In genomic region chr3:43223670-43224364, GRCh38 we compare ENCODE assay signal across 12 cellular contexts.
DNase-seq lines count a peak whose midpoint lies in the region; ATAC-seq and TF ChIP-seq lines count a peak whose summit lies in the region.
"Had no signal": no experiment of that assay in that cellular context is flagged by ENCODE, and none has a peak within 500 bp of the region (broad histone marks: within the 10 kb centered on the region; RNA-seq: fewer than 3 reads in every experiment).

No MANE protein-coding gene starts in this region.

- H3K9me3 ChIP-seq in cardiac muscle cell (ENCODE audit: low read depth) (no peaks in the 10 kb centered on the region), right cardiac atrium (ENCODE audit: control insufficient read depth, low read length) (no peaks in the 10 kb centered on the region), T-helper 17 cell (ENCODE audit: control insufficient read depth, low read length, poor library complexity, severe bottlenecking) (peaks cover 3% of the 10 kb centered on the region), neuronal stem cell (replicated peaks in 1 of 2; ENCODE audit: control insufficient read depth in 2 of 2, insufficient read depth in 1 of 2, low read depth in 1 of 2, low read length in 2 of 2) (peaks cover 5 to 7% of the 10 kb centered on the region in 2 donors)

- no peaks in the 10 kb centered on the region for H3K79me1 ChIP-seq in neuronal stem cell (ENCODE audit: low read depth, low read length)

- intact Hi-C loops in right cardiac atrium (cut with DNase I): no loop called here

- H3K9me3 Mint-ChIP-seq in type B pancreatic cell: peaks cover 27% of the 10 kb centered on the region

- peak in 1 of 2 donors; percentile 40 for DNase-seq in cardiac muscle cell (ENCODE audit: low read depth in 1 of 2, low spot score in 1 of 2)
- DNase-seq in right cardiac atrium: no peak
- no peak for DNase-seq in T-helper 17 cell
- DNase-seq in fibroblast of the aortic adventitia (ENCODE audit: low read depth): peak; percentile 46
- no peak for DNase-seq in type B pancreatic cell (ENCODE audit: extremely low spot score, unreplicated experiment)
- no peak for DNase-seq in neuronal stem cell (ENCODE audit: low spot score)
- no peak for DNase-seq in NCI-H146 treated with DMSO at 0.1 percent for 48 hours (lab: John Stamatoyannopoulos, UW; ENCODE audit: unreplicated experiment)
- DNase-seq: activated naive CD4-positive, alpha-beta T cell treated with anti-CD3 and anti-CD28 coated beads, Interleukin-2, amount 50 U/mL, for 16 hours; NCI-H187 had no signal

- no peak overlapping the region for H3K4me3 ChIP-seq in cardiac muscle cell
- no peak overlapping the region for H3K4me3 ChIP-seq in right cardiac atrium (ENCODE audit: low read length)
- no peak overlapping the region for H3K4me3 ChIP-seq in fibroblast of the aortic adventitia (ENCODE audit: low read depth, low read length)
- no peak overlapping the region for H3K4me3 ChIP-seq in neuronal stem cell (ENCODE audit: low read length in 2 of 2)
- H3K4me3 ChIP-seq: right atrium auricular region had no signal

- H3K4me1 Mint-ChIP-seq in T-helper 17 cell (peaks cover 33% of the 10 kb centered on the region), type B pancreatic cell (ENCODE audit: unreplicated experiment) (peaks cover 11% of the 10 kb centered on the region)

- no peaks in the 10 kb centered on the region for H3K36me3 Mint-ChIP-seq in T-helper 17 cell (ENCODE audit: low read depth)
- no peaks in the 10 kb centered on the region for H3K36me3 Mint-ChIP-seq in type B pancreatic cell

- H3K23ac ChIP-seq in neuronal stem cell (ENCODE audit: low read depth, low read length, poor library complexity): no peak overlapping the region

- no peak overlapping the region for H2BK120ac ChIP-seq in neuronal stem cell (ENCODE audit: low read depth, low read length)

- no peak overlapping the region for H3K4ac ChIP-seq in neuronal stem cell (ENCODE audit: low read length)

- no peak overlapping the region for H2AK5ac ChIP-seq in neuronal stem cell (ENCODE audit: low read depth, low read length)

- no peak for ATAC-seq in right cardiac atrium
- no peak for ATAC-seq in T-helper 17 cell
- ATAC-seq in GM18868 (IDR thresholded peaks at IDR 0.05; ENCODE audit: unreplicated experiment): no peak

- H3K27ac Mint-ChIP-seq in T-helper 17 cell (peak overlapping the region; percentile 59), type B pancreatic cell (no peak overlapping the region)
- H3K27ac Mint-ChIP-seq: stimulated activated naive CD8-positive, alpha-beta T cell treated with anti-CD3 and anti-CD28 coated beads, Interleukin-15, Interleukin-2, amounts not matched to agents 100 ng/mL and 50 ng/mL, for 24 hours had no signal

- no peak overlapping the region for H2BK15ac ChIP-seq in neuronal stem cell (ENCODE audit: low read length)

- no peaks in the 10 kb centered on the region for H3K27me3 ChIP-seq in cardiac muscle cell
- no peaks in the 10 kb centered on the region for H3K27me3 ChIP-seq in right cardiac atrium (ENCODE audit: control insufficient read depth, insufficient read depth)
- no peaks in the 10 kb centered on the region for H3K27me3 ChIP-seq in neuronal stem cell (ENCODE audit: control insufficient read depth in 3 of 3, insufficient read depth in 3 of 3, low read depth in 1 of 3, low read length in 3 of 3)
- H3K27me3 ChIP-seq: right atrium auricular region had no signal

- no peak overlapping the region for H4K91ac ChIP-seq in neuronal stem cell (ENCODE audit: low read depth, low read length, poor library complexity)

- H3K4me3 Mint-ChIP-seq in T-helper 17 cell (no peak overlapping the region), type B pancreatic cell (no peak overlapping the region)

- H3K27me3 Mint-ChIP-seq in T-helper 17 cell (peaks cover 6% of the 10 kb centered on the region), type B pancreatic cell (peaks cover 6% of the 10 kb centered on the region)
- H3K27me3 Mint-ChIP-seq: stimulated activated naive CD8-positive, alpha-beta T cell treated with anti-CD3 and anti-CD28 coated beads, Interleukin-15, Interleukin-2, amounts not matched to agents 100 ng/mL and 50 ng/mL, for 24 hours had no signal

- no peak overlapping the region for H3K14ac ChIP-seq in neuronal stem cell (ENCODE audit: low read length)

- H3K4me1 ChIP-seq in cardiac muscle cell (ENCODE audit: low read depth) (no peaks in the 10 kb centered on the region), right cardiac atrium (ENCODE audit: control insufficient read depth, insufficient read depth, low read length) (no peaks in the 10 kb centered on the region), neuronal stem cell (ENCODE audit: control insufficient read depth in 2 of 2, insufficient read depth in 1 of 2, low read depth in 1 of 2, low read length in 2 of 2) (no peaks in the 10 kb centered on the region)
- H3K4me1 ChIP-seq: right atrium auricular region had no signal

- H3K4me2 ChIP-seq in neuronal stem cell (ENCODE audit: insufficient read depth, low read length, poor library complexity, severe bottlenecking): no peak overlapping the region

- no peak overlapping the region for H4K8ac ChIP-seq in neuronal stem cell (ENCODE audit: low read depth, low read length)

- H3K9ac ChIP-seq in neuronal stem cell (ENCODE audit: low read depth, low read length, poor library complexity): no peak overlapping the region

- H3K18ac ChIP-seq in neuronal stem cell (ENCODE audit: low read length): no peak overlapping the region

- H2AFZ ChIP-seq in neuronal stem cell (ENCODE audit: low read length): no peak overlapping the region

- H2BK12ac ChIP-seq in neuronal stem cell (ENCODE audit: low read length): no peak overlapping the region

- H2BK5ac ChIP-seq in neuronal stem cell (ENCODE audit: low read length): no peak overlapping the region

- WGBS in right cardiac atrium: 70% methylated on average over 3 of the region's 3 CpGs
- no CpG with 5 or more reads among the region's 3 CpGs for WGBS in neuronal stem cell (ENCODE audit: extremely low coverage in 2 of 2, insufficient read length in 2 of 2, insufficient replicate concordance in 1 of 2), 2 donors

- H3K36me3 ChIP-seq in cardiac muscle cell: no peaks in the 10 kb centered on the region
- no peaks in the 10 kb centered on the region for H3K36me3 ChIP-seq in neuronal stem cell (replicated peaks in 1 of 2; ENCODE audit: control insufficient read depth in 2 of 2, insufficient read depth in 2 of 2, low read length in 2 of 2)
- H3K36me3 ChIP-seq: right atrium auricular region had no signal

- TF ChIP-seq CTCF in cardiac muscle cell (IDR thresholded peaks at IDR 0.05; ENCODE audit: low read depth, low read length) (peak; percentile 44), fibroblast of the aortic adventitia (IDR thresholded peaks at IDR 0.05; ENCODE audit: insufficient read depth, low read length) (peak; percentile 59), type B pancreatic cell (conservative IDR thresholded peaks at IDR 0.05) (peak; percentile 25)

- H3K27ac ChIP-seq in cardiac muscle cell (no peak overlapping the region), right cardiac atrium (ENCODE audit: low read length) (no peak overlapping the region), neuronal stem cell (replicated peaks; ENCODE audit: low read length) (no peak overlapping the region)
- H3K27ac ChIP-seq: right atrium auricular region had no signal
